ENCODE assay signal across 24 cellular contexts in genomic region chr12:116375278-116375842, GRCh38.
"Had no signal": no experiment of that assay in that cellular context is flagged by ENCODE, and none has a peak within 500 bp of the region (broad histone marks: within the 10 kb centered on the region; RNA-seq: fewer than 3 reads in every experiment).

No MANE protein-coding gene starts in this region.

- H3K9me3 Mint-ChIP-seq: activated B cell treated with CpG ODN at 0.5 μM for 24 hours had no signal

- DNase-seq: activated B cell treated with CpG ODN at 0.5 μM for 24 hours; activated CD4-positive, alpha-beta T cell treated with anti-CD3 and anti-CD28 coated beads for 36 hours; activated CD4-positive, alpha-beta T cell treated with anti-CD3 and anti-CD28 coated beads, Interleukin-2, amount 50 U/mL, for 48 hours; activated gamma-delta T cell; activated naive CD4-positive, alpha-beta T cell treated with anti-CD3 and anti-CD28 coated beads, Interleukin-2, amount 50 U/mL, for 16 hours; brain microvascular endothelial cell; caudate nucleus; dermis blood vessel endothelial cell; effector CD8-positive, alpha-beta T cell; gastrocnemius medialis; hippocampal formation; kidney glomerular epithelial cell; left lung; midbrain; retina; sigmoid colon; stimulated activated CD4-positive, alpha-beta T cell treated with anti-CD3 and anti-CD28 coated beads, Interleukin-4, amount 100 ng/mL, for 4 hours; stimulated activated naive CD8-positive, alpha-beta T cell treated with anti-CD3 and anti-CD28 coated beads, Interleukin-15, Interleukin-2, amounts not matched to agents 100 U/mL and 50 U/mL, for 24 hours; T1000; uterus had no signal

- H3K4me3 Mint-ChIP-seq: activated B cell treated with CpG ODN at 0.5 μM for 24 hours; activated CD4-positive, alpha-beta T cell treated with anti-CD3 and anti-CD28 coated beads for 36 hours; activated T-helper 1 cell treated with anti-CD3 and anti-CD28 coated beads, Interleukin-12 subunit alpha, Interleukin-12 subunit beta, Interleukin-2, Interleukin-4 antibody, amounts not matched to agents 30 ng/mL and 10 ng/mL and 1 ng/mL, durations not matched to agents 14 hours and 24 hours and 36 hours had no signal

- H3K36me3 ChIP-seq: brain microvascular endothelial cell, gastrocnemius medialis, left lung, sigmoid colon, suprapubic skin, tibial nerve, uterus had no signal

- H3K27me3 Mint-ChIP-seq: activated B cell treated with CpG ODN at 0.5 μM for 24 hours; activated CD4-positive, alpha-beta T cell treated with anti-CD3 and anti-CD28 coated beads for 36 hours had no signal

- H3K27ac Mint-ChIP-seq: activated B cell treated with CpG ODN at 0.5 μM for 24 hours; activated CD4-positive, alpha-beta T cell treated with anti-CD3 and anti-CD28 coated beads for 36 hours; activated T-helper 1 cell treated with anti-CD3 and anti-CD28 coated beads, Interleukin-12 subunit alpha, Interleukin-12 subunit beta, Interleukin-2, Interleukin-4 antibody, amounts not matched to agents 30 ng/mL and 10 ng/mL and 1 ng/mL, durations not matched to agents 14 hours and 24 hours and 36 hours had no signal

- H3K4me3 ChIP-seq: gastrocnemius medialis, left lung, lung, sigmoid colon, suprapubic skin, tibial nerve, uterus had no signal

- H3K4me1 ChIP-seq: gastrocnemius medialis, suprapubic skin, uterus had no signal

- H3K9me3 ChIP-seq: gastrocnemius medialis, left lung, sigmoid colon, suprapubic skin, tibial nerve, uterus had no signal

- H3K27me3 ChIP-seq: brain microvascular endothelial cell, gastrocnemius medialis, left lung, sigmoid colon, suprapubic skin, tibial nerve, uterus had no signal

- H3K27ac ChIP-seq: brain microvascular endothelial cell, gastrocnemius medialis, left lung, sigmoid colon, suprapubic skin, tibial nerve, uterus had no signal

- H3K4me1 Mint-ChIP-seq: activated B cell treated with CpG ODN at 0.5 μM for 24 hours had no signal
